ENCODE assay signal across 9 cellular contexts in the genomic region with DNA sequence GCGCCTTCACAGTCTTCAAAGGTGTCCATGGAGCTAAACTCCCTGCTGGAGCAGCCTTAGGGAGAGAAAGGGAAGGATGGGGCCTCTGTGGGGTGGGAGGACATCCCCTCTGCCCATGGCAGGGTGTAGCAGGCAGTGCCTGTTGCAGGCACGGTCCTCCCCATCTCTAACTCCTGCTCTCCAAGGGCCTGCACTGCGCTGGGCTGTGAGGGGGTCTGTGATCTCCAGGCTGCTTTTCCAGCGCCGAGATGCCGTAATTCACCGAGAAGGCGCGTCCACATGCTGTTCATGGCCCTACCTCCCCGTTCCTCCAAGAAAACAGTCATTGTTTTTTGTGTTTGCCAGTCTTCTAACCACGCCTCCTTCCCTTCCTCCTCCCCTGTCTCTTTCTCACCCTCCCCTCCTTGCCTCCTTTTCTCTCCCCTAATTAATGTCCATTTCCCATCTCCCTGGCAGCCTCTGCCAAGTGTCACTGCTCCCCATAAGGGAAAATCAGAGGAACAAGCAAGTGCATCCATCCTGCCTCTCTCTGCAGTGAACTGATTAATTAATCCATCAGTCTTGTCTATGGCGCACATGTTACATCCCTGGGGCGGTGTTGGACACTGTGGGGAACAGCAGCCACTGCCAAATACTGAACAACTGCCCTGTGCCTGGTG. TPM values are rescaled to one million over a fixed set of nuclear protein-coding genes. Genes with fewer than 3 reads are reported as not detected.
DNase-seq lines count a peak whose midpoint lies in the region; ATAC-seq, FAIRE-seq and TF ChIP-seq lines count a peak whose summit lies in the region.
"Had no signal": no experiment of that assay in that cellular context is flagged by ENCODE, and none has a peak within 500 bp of the region (broad histone marks: within the 10 kb centered on the region; RNA-seq: fewer than 3 reads in every experiment).

No MANE protein-coding gene starts in this region.

- peaks cover 7% of the 10 kb centered on the region for H3K27me3 Mint-ChIP-seq in Caco-2 (ENCODE audit: insufficient read depth, unreplicated experiment)

- ATAC-seq in lower lobe of right lung: no peak
- ATAC-seq in left lung: no peak

- DNase-seq in right atrium auricular region (ENCODE audit: low spot score) (peak; percentile 46), cardiac septum (ENCODE audit: low spot score) (no peak), choroid plexus epithelial cell (ENCODE audit: low read depth) (peak; percentile 33), lower lobe of right lung (no peak), left lung (no peak), Caco-2 (no peak), SW 1271 (lab: John Stamatoyannopoulos, UW) (no peak), frontal cortex (ENCODE audit: low spot score in 2 of 2) (no peak)

- no peak overlapping the region for H3K4me3 Mint-ChIP-seq in Caco-2 (ENCODE audit: unreplicated experiment)

- H3K4me3 ChIP-seq in right atrium auricular region (no peak overlapping the region), choroid plexus epithelial cell (ENCODE audit: low read depth, low read length) (peak overlapping the region; percentile 33), lower lobe of right lung (peak overlapping the region; percentile 62), left lung (peak overlapping the region in 1 of 2 donors; percentile 51), Caco-2 (ENCODE audit: low read depth, low read length) (no peak overlapping the region)

- no peaks in the 10 kb centered on the region for H3K4me1 Mint-ChIP-seq in Caco-2 (ENCODE audit: low read depth, unreplicated experiment)

- no peak for FAIRE-seq in frontal cortex (lab: Jason Lieb, UNC)

- TF ChIP-seq CTCF in right atrium auricular region (IDR thresholded peaks at IDR 0.05) (no peak), choroid plexus epithelial cell (conservative IDR thresholded peaks at IDR 0.05; ENCODE audit: low read depth, low read length) (no peak), lower lobe of right lung (IDR thresholded peaks at IDR 0.05) (no peak), left lung (IDR thresholded peaks at IDR 0.05) (no peak), Caco-2 (IDR thresholded peaks at IDR 0.05; ENCODE audit: insufficient read depth in 1 of 2, low read depth in 1 of 2, low read length in 1 of 2, severe bottlenecking in 1 of 2, unreplicated experiment in 1 of 2) (no peak)

- H3K27ac Mint-ChIP-seq in Caco-2 (ENCODE audit: unreplicated experiment): no peak overlapping the region

- no peaks in the 10 kb centered on the region for H3K36me3 Mint-ChIP-seq in Caco-2 (ENCODE audit: insufficient read depth, unreplicated experiment)
- H3K36me3 Mint-ChIP-seq: CD14-positive monocyte had no signal

- no peaks in the 10 kb centered on the region for H3K27me3 ChIP-seq in right atrium auricular region
- H3K27me3 ChIP-seq in lower lobe of right lung (ENCODE audit: low read depth): peaks cover 45% of the 10 kb centered on the region
- H3K27me3 ChIP-seq in left lung: peaks cover 8 to 61% of the 10 kb centered on the region in 2 donors
- no peaks in the 10 kb centered on the region; the same call in 1 of the 2 replicates for H3K27me3 ChIP-seq in Caco-2 (replicated peaks; ENCODE audit: control insufficient read depth, insufficient read depth, low read length)

- CTCF ChIA-PET in Caco-2 (lab: Charles Lee): interaction anchor here (2.3 kb wide), 1 partner anchor 57 kb away, joined by 18 read pairs; no protein-coding TSS in a partner anchor

- H3K9me3 Mint-ChIP-seq in Caco-2 (ENCODE audit: unreplicated experiment): no peaks in the 10 kb centered on the region

- BruUV-seq in Caco-2 (replicated peaks; lab: Mats Ljungman, UMichigan): no TSS peak

- POLR2A ChIA-PET in Caco-2 (lab: Charles Lee): no interaction called here

- H3K4me1 ChIP-seq in right atrium auricular region (peaks cover 0 to 19% of the 10 kb centered on the region in 2 donors), lower lobe of right lung (peaks cover 27% of the 10 kb centered on the region), left lung (peaks cover 4 to 27% of the 10 kb centered on the region in 2 donors), Caco-2 (no peaks in the 10 kb centered on the region)

- no peaks in the 10 kb centered on the region for H3K36me3 ChIP-seq in right atrium auricular region
- H3K36me3 ChIP-seq in lower lobe of right lung: no peaks in the 10 kb centered on the region
- H3K36me3 ChIP-seq in left lung: no peaks in the 10 kb centered on the region
- H3K36me3 ChIP-seq in Caco-2 (ENCODE audit: control insufficient read depth, insufficient read depth, low read length): no peaks in the 10 kb centered on the region

- no peak overlapping the region for H3K27ac ChIP-seq in right atrium auricular region
- H3K27ac ChIP-seq in lower lobe of right lung: no peak overlapping the region
- H3K27ac ChIP-seq in left lung: no peak overlapping the region

- no peaks in the 10 kb centered on the region for H3K9me3 ChIP-seq in right atrium auricular region
- no peaks in the 10 kb centered on the region for H3K9me3 ChIP-seq in lower lobe of right lung
- no peaks in the 10 kb centered on the region for H3K9me3 ChIP-seq in left lung
- no peaks in the 10 kb centered on the region for H3K9me3 ChIP-seq in Caco-2

- intact Hi-C loops in cardiac septum (cut with DNase I) (no loop called here), lower lobe of right lung (cut with DNase I) (no loop called here), left lung (cut with DNase I) (loop anchor here in 1 of 2 donors (10.0 kb wide), 1 partner anchor 205 kb away; no protein-coding TSS in a partner anchor), Caco-2 (cut with micrococcal nuclease; ENCODE audit: unreplicated experiment) (loop anchor here (5.0 kb wide), 1 partner anchor 587 kb away; no protein-coding TSS in a partner anchor)

RNA-seq across cellular contexts. Expression of gene LAMP3, which starts 17.7 kb away (rescaled TPM):
- total RNA-seq in right atrium auricular region: under 1 TPM in 1 of 2 donors, not detected in 1; 0.12 TPM
- not detected for total RNA-seq in cardiac septum
- total RNA-seq in lower lobe of right lung: 285 TPM
- total RNA-seq in left lung: 100 to 1,000 TPM; 201 to 243 TPM
- total RNA-seq in Caco-2 (2022): 6.0 and 12.3 TPM in 2 replicates
- not detected for total RNA-seq in frontal cortex

Comparison
In these comparisons a context has a peak if more than half of its experiments do, and no peak if none do; other contexts are left out.
1. DNase-seq: peak in right atrium auricular region (single experiment) and choroid plexus epithelial cell (single experiment); none in cardiac septum (single experiment), lower lobe of right lung (single experiment), left lung (0 of 2), Caco-2 (0 of 2), SW 1271 (0 of 2) and frontal cortex (0 of 2).
2. H3K4me3 ChIP-seq: peak in choroid plexus epithelial cell (single experiment) and lower lobe of right lung (single experiment); none in right atrium auricular region (0 of 2) and Caco-2 (single experiment).
3. RNA of gene LAMP3, which starts 17.7 kb away (total RNA-seq): 285 TPM in lower lobe of right lung (single experiment) and 201 to 243 TPM in left lung; 6.0 to 12.3 TPM in Caco-2, 0.12 TPM in right atrium auricular region, not detected in cardiac septum (single experiment) and not detected in frontal cortex (single experiment); every median in the first group is over 10 times any median in the second.